15 cellular contexts compared by ENCODE assay signal in the genomic region with DNA sequence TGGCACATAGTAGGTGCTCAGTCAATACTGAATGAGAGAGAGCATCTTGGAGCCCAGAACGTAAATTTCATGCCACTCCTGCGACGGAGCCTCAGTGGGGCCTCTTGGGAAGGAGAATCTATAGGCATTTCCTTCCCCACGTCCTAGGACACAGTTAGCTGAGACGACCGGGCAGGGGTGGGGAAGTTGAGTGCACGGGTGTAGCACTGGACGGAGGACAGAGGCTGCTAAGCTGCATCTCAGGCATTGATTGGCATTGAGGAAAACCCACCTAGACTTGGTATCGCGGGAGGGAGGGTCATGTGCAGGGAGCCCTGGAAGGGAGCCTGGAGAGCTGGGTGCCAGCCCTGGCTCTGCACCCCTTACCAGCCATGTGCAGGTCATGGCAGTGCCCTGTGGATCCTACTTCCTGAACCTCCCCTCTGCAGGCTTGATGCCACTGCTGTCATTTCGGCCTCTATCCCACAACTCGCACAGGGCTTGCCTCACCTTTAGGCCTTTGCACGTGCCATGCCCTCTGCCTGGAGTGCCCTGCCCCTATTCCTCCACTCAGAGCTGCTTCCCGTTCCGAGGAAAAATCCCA. TPM values are rescaled to one million over a fixed set of nuclear protein-coding genes. Genes with fewer than 3 reads are reported as not detected.
DNase-seq lines count a peak whose midpoint lies in the region; ATAC-seq, FAIRE-seq and TF ChIP-seq lines count a peak whose summit lies in the region.
"Had no signal": no experiment of that assay in that cellular context is flagged by ENCODE, and none has a peak within 500 bp of the region (broad histone marks: within the 10 kb centered on the region; RNA-seq: fewer than 3 reads in every experiment).

No MANE protein-coding gene starts in this region.

- H3K27me3 ChIP-seq in BLaER1: no peaks in the 10 kb centered on the region
- H3K27me3 ChIP-seq in astrocyte (ENCODE audit: insufficient read depth, low read length): no peaks in the 10 kb centered on the region
- H3K27me3 ChIP-seq in left lung: no peaks in the 10 kb centered on the region
- H3K27me3 ChIP-seq in skeletal muscle satellite cell (ENCODE audit: control insufficient read depth, insufficient read depth, low read length): no peaks in the 10 kb centered on the region
- H3K27me3 ChIP-seq: SJCRH30 had no signal

- peaks cover 100% of the 10 kb centered on the region for H3K4me1 ChIP-seq in BLaER1
- H3K4me1 ChIP-seq in astrocyte (ENCODE audit: insufficient read depth, low read length): peaks cover 90% of the 10 kb centered on the region
- peaks cover 82 to 100% of the 10 kb centered on the region in 2 donors for H3K4me1 ChIP-seq in left lung
- peaks cover 90% of the 10 kb centered on the region for H3K4me1 ChIP-seq in skeletal muscle satellite cell (ENCODE audit: control insufficient read depth, insufficient read depth, low read length)

- FAIRE-seq in astrocyte (lab: Jason Lieb, UNC) (no peak), HTR-8/SVneo (lab: Jason Lieb, UNC) (no peak)
- FAIRE-seq: urothelium cell line had no signal

- H3K4me3 Mint-ChIP-seq in astrocyte (ENCODE audit: unreplicated experiment): no peak overlapping the region
- H3K4me3 Mint-ChIP-seq: activated T-helper 1 cell treated with anti-CD3 and anti-CD28 coated beads, Interleukin-12 subunit alpha, Interleukin-12 subunit beta, Interleukin-2, Interleukin-4 antibody, amounts not matched to agents 30 ng/mL and 10 ng/mL and 1 ng/mL, durations not matched to agents 14 hours and 24 hours and 36 hours; WTC11 had no signal

- no peaks in the 10 kb centered on the region for H3K27me3 Mint-ChIP-seq in astrocyte (ENCODE audit: low read depth, unreplicated experiment)

- H4K20me1 ChIP-seq in BLaER1: peaks cover 100% of the 10 kb centered on the region
- H4K20me1 ChIP-seq in astrocyte (ENCODE audit: insufficient read depth, low read length): peaks cover 63% of the 10 kb centered on the region

- H3K4me3 ChIP-seq in BLaER1 (peak overlapping the region; percentile 53; the same call in 1 of the 2 replicates), astrocyte (ENCODE audit: insufficient read depth, low read depth, low read length) (no peak overlapping the region), left lung (no peak overlapping the region), skeletal muscle satellite cell (ENCODE audit: low read length) (no peak overlapping the region)
- H3K4me3 ChIP-seq: SJCRH30 had no signal

- TF ChIP-seq CTCF in astrocyte (IDR thresholded peaks at IDR 0.05; ENCODE audit: insufficient read depth, low read depth, low read length): no peak
- TF ChIP-seq CTCF in left lung (IDR thresholded peaks at IDR 0.05): no peak

- ATAC-seq in left lung (no peak), GM18502 (IDR thresholded peaks at IDR 0.05; ENCODE audit: poor library complexity, unreplicated experiment) (no peak)
- ATAC-seq: WTC11 had no signal

- H3K4me2 ChIP-seq in BLaER1 (peak overlapping the region; percentile 98), astrocyte (ENCODE audit: low read length) (peak overlapping the region; percentile 65), skeletal muscle satellite cell (ENCODE audit: low read length) (no peak overlapping the region)

- peaks cover 8% of the 10 kb centered on the region for H3K36me3 Mint-ChIP-seq in astrocyte (ENCODE audit: low read depth, unreplicated experiment)
- H3K36me3 Mint-ChIP-seq: WTC11 had no signal

- H3K9me3 ChIP-seq in BLaER1 (no peaks in the 10 kb centered on the region), astrocyte (ENCODE audit: insufficient read depth, low read depth, low read length) (no peaks in the 10 kb centered on the region), left lung (no peaks in the 10 kb centered on the region), skeletal muscle satellite cell (replicated peaks; ENCODE audit: low read length) (no peaks in the 10 kb centered on the region)
- H3K9me3 ChIP-seq: SJCRH30 had no signal

- peaks cover 90% of the 10 kb centered on the region for H3K79me2 ChIP-seq in astrocyte (ENCODE audit: insufficient read depth, low read length)

- no peaks in the 10 kb centered on the region for H3K9me3 Mint-ChIP-seq in astrocyte (ENCODE audit: unreplicated experiment)
- H3K9me3 Mint-ChIP-seq: activated T-helper 1 cell treated with anti-CD3 and anti-CD28 coated beads, Interleukin-12 subunit alpha, Interleukin-12 subunit beta, Interleukin-2, Interleukin-4 antibody, amounts not matched to agents 30 ng/mL and 10 ng/mL and 1 ng/mL, durations not matched to agents 14 hours and 24 hours and 36 hours; WTC11 had no signal

- peak overlapping the region; percentile 58 for H3K27ac Mint-ChIP-seq in astrocyte (ENCODE audit: unreplicated experiment)
- H3K27ac Mint-ChIP-seq: activated T-helper 1 cell treated with anti-CD3 and anti-CD28 coated beads, Interleukin-12 subunit alpha, Interleukin-12 subunit beta, Interleukin-2, Interleukin-4 antibody, amounts not matched to agents 30 ng/mL and 10 ng/mL and 1 ng/mL, durations not matched to agents 14 hours and 24 hours and 36 hours; WTC11 had no signal

- no peak overlapping the region for H2AFZ ChIP-seq in astrocyte (ENCODE audit: low read depth, low read length)

- intact Hi-C loops in left lung (cut with DNase I): no loop called here

- H3K36me3 ChIP-seq in BLaER1 (peaks cover 24% of the 10 kb centered on the region), astrocyte (ENCODE audit: insufficient read depth, low read length) (no peaks in the 10 kb centered on the region), left lung (peaks cover 0 to 11% of the 10 kb centered on the region in 2 donors), skeletal muscle satellite cell (ENCODE audit: insufficient read depth, low read length) (peaks cover 24% of the 10 kb centered on the region)

- peak overlapping the region; percentile 78 for H3K27ac ChIP-seq in BLaER1
- peak overlapping the region; percentile 91 for H3K27ac ChIP-seq in astrocyte (ENCODE audit: low read depth, low read length)
- H3K27ac ChIP-seq in left lung: peak overlapping the region; percentile 90 to 91
- H3K27ac ChIP-seq: SJCRH30 had no signal

- H3K9ac ChIP-seq in BLaER1: peak overlapping the region; percentile 64
- peak overlapping the region; percentile 80 for H3K9ac ChIP-seq in astrocyte (ENCODE audit: low read length)
- peak overlapping the region; percentile 3 for H3K9ac ChIP-seq in skeletal muscle satellite cell (ENCODE audit: low read depth, low read length)

- DNase-seq in astrocyte (ENCODE audit: low read depth) (no peak), left lung (no peak), HTR-8/SVneo (ENCODE audit: insufficient read length, low spot score) (no peak), SIG-M5 (lab: John Stamatoyannopoulos, UW) (no peak)
- DNase-seq in stimulated activated CD4-positive, alpha-beta T cell treated with anti-CD3 and anti-CD28 coated beads, Interleukin-1b, Interleukin-23, amount 100 ng/mL, for 48 hours: no peak
- DNase-seq: central memory CD4-positive, alpha-beta T cell; foreskin fibroblast; GDM1; SJCRH30 had no signal

- H3K4me1 Mint-ChIP-seq in astrocyte (ENCODE audit: low read depth, unreplicated experiment): peaks cover 57% of the 10 kb centered on the region

RNA-seq across cellular contexts. Expression of a gene that starts 25.6 kb away (rescaled TPM):
- total RNA-seq in astrocyte (55.7 and 76.8 TPM in 2 replicates), left lung (100 to 1,000 TPM; 104 to 132 TPM)
- total RNA-seq in skeletal muscle satellite cell (2012; rRNA removed): 21.0 and 27.1 TPM in 2 replicates

Comparison
In these comparisons a context has a peak if more than half of its experiments do, and no peak if none do; other contexts are left out.
1. H3K9ac ChIP-seq: peak in every context shown above with its lines; median percentile 80 in astrocyte; 64 in BLaER1; 3 in skeletal muscle satellite cell.